Comparison of ENCODE assay signal across 8 cellular contexts in the genomic region with DNA sequence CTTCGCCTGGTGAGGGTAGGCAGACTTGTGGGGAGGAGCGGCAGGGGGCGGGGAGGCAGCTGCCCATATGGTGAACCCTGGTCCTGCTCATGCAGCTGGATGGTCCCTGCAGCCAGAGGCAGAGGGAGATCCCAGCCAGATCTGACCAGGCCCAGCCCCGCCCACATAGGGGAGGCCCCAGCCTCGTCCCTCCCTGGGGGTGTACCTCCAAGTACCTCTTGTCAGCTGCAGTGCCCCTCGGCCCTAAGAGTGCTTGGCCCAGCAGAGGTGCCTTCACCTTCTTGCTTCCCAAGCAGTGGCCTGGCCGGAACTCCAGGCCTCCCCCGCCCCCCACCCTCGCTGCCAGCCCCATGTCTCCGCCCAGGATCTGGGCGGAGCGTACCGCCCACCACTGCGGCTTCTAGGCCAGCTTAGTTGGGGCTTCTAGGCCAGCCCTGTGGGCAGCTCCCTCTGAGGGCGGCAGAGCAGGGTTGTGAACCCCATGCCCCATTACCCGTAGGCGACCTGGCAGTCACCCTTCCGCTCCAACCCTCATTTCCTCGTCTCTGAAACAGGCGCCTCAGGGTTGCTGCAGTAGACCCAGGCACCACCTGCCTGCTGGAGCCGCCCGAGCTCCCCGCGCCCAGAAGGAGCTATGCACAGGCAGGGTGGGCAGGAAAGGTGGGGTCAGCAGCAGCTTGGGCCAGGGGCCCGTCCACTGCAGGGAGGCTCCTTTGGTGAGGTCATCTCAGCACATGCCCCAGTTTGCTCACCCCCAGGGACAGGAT. TPM values are rescaled to one million over a fixed set of nuclear protein-coding genes. Genes with fewer than 3 reads are reported as not detected.
A peak's percentile ranks its signal among the peaks of the same experiment; 100 is the strongest.
DNase-seq lines count a peak whose midpoint lies in the region; ATAC-seq and TF ChIP-seq lines count a peak whose summit lies in the region.

A gene with protein sequence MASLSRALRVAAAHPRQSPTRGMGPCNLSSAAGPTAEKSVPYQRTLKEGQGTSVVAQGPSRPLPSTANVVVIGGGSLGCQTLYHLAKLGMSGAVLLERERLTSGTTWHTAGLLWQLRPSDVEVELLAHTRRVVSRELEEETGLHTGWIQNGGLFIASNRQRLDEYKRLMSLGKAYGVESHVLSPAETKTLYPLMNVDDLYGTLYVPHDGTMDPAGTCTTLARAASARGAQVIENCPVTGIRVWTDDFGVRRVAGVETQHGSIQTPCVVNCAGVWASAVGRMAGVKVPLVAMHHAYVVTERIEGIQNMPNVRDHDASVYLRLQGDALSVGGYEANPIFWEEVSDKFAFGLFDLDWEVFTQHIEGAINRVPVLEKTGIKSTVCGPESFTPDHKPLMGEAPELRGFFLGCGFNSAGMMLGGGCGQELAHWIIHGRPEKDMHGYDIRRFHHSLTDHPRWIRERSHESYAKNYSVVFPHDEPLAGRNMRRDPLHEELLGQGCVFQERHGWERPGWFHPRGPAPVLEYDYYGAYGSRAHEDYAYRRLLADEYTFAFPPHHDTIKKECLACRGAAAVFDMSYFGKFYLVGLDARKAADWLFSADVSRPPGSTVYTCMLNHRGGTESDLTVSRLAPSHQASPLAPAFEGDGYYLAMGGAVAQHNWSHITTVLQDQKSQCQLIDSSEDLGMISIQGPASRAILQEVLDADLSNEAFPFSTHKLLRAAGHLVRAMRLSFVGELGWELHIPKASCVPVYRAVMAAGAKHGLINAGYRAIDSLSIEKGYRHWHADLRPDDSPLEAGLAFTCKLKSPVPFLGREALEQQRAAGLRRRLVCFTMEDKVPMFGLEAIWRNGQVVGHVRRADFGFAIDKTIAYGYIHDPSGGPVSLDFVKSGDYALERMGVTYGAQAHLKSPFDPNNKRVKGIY (minus strand): TSS at position 314 of the 767 bp plus-strand sequence. CDS start 4,179 bp downstream, outside the sequence.

- peak; percentile 29 to 36 for ATAC-seq in CD4-positive, CD25-positive, alpha-beta regulatory T cell (ENCODE audit: low read depth in 2 of 2)
- ATAC-seq in HG02885 (IDR thresholded peaks at IDR 0.05; ENCODE audit: poor library complexity, unreplicated experiment): peak; percentile 42
- peak; percentile 53 to 78 (median 66) for ATAC-seq in T-cell (replicated peaks in 1 of 4)
- peak; percentile 77 for ATAC-seq in left lung
- no peak for ATAC-seq in GM21619 (IDR thresholded peaks at IDR 0.05; ENCODE audit: unreplicated experiment)
- ATAC-seq in GM18505 (IDR thresholded peaks at IDR 0.05; ENCODE audit: unreplicated experiment): no peak

- POLR2A ChIA-PET in T-cell (lab: Charles Lee): no interaction called here

- H3K4me3 Mint-ChIP-seq in CD4-positive, CD25-positive, alpha-beta regulatory T cell: peak within 1 kb of the TSS; percentile 22 to 68 (median 52)
- peak within 1 kb of the TSS; percentile 28 to 61 (median 49) for H3K4me3 Mint-ChIP-seq in T-cell

- TF ChIP-seq CTCF in left lung (IDR thresholded peaks at IDR 0.05): no peak

- H3K9me3 ChIP-seq in CD4-positive, CD25-positive, alpha-beta regulatory T cell (ENCODE audit: control insufficient read depth in 2 of 2, low read length in 2 of 2): no peaks in the 10 kb centered on the region
- no peaks in the 10 kb centered on the region for H3K9me3 ChIP-seq in left lung

- H3K9me3 Mint-ChIP-seq in CD4-positive, CD25-positive, alpha-beta regulatory T cell: no peaks in the 10 kb centered on the region
- H3K9me3 Mint-ChIP-seq in T-cell: no peaks in the 10 kb centered on the region

- H3K27ac Mint-ChIP-seq in CD4-positive, CD25-positive, alpha-beta regulatory T cell: peak within 1 kb of the TSS in 1 of 3 donors; percentile 36
- peak within 1 kb of the TSS in 1 of 2 donors; percentile 36 for H3K27ac Mint-ChIP-seq in T-cell

- peak within 1 kb of the TSS; percentile 5 for H3K27ac ChIP-seq in CD4-positive, CD25-positive, alpha-beta regulatory T cell (ENCODE audit: insufficient read depth, low read length, poor library complexity, severe bottlenecking)
- no peak within 1 kb of the TSS for H3K27ac ChIP-seq in left lung

- CTCF ChIA-PET in T-cell (lab: Charles Lee): no interaction called here

- intact Hi-C loops in left lung (cut with DNase I): no loop called here

- no peaks in the 10 kb centered on the region for H3K27me3 ChIP-seq in CD4-positive, CD25-positive, alpha-beta regulatory T cell (ENCODE audit: control insufficient read depth, insufficient read depth, low read length)
- peaks cover 0 to 8% of the 10 kb centered on the region in 2 donors for H3K27me3 ChIP-seq in left lung

- peaks cover 6% of the 10 kb centered on the region for H3K27me3 Mint-ChIP-seq in CD4-positive, CD25-positive, alpha-beta regulatory T cell
- peaks cover 0 to 3% of the 10 kb centered on the region in 2 donors for H3K27me3 Mint-ChIP-seq in T-cell

- H3K36me3 ChIP-seq in CD4-positive, CD25-positive, alpha-beta regulatory T cell (ENCODE audit: control insufficient read depth, insufficient read depth, low read length): no peaks in the 10 kb centered on the region
- no peaks in the 10 kb centered on the region for H3K36me3 ChIP-seq in left lung

- peaks cover 0 to 10% (median 3%) of the 10 kb centered on the region in 4 donors for H3K4me1 Mint-ChIP-seq in CD4-positive, CD25-positive, alpha-beta regulatory T cell
- peaks cover 0 to 11% (median 9%) of the 10 kb centered on the region in 3 donors for H3K4me1 Mint-ChIP-seq in T-cell

- DNase-seq in CD4-positive, CD25-positive, alpha-beta regulatory T cell: peak; percentile 10 to 42 (median 23)
- DNase-seq in T-cell (peak in 19 of 34 experiments; percentile 13 to 51 (median 23)), cerebellar cortex (ENCODE audit: low spot score) (peak; percentile 36), left lung (peak; percentile 56 to 87)
- peak; percentile 30 to 44 for DNase-seq in stimulated activated CD4-positive, alpha-beta T cell treated with anti-CD3 and anti-CD28 coated beads, Interleukin-4, amount 100 ng/mL, for 4 hours

- H3K36me3 Mint-ChIP-seq in CD4-positive, CD25-positive, alpha-beta regulatory T cell: no peaks in the 10 kb centered on the region
- H3K36me3 Mint-ChIP-seq in T-cell: no peaks in the 10 kb centered on the region

- no peak for TF ChIP-seq POLR2A in GM18505 (IDR thresholded peaks at IDR 0.05; ENCODE audit: borderline replicate concordance, extremely low read depth, insufficient read depth, insufficient read length)

- H3K4me3 ChIP-seq in CD4-positive, CD25-positive, alpha-beta regulatory T cell (ENCODE audit: low read depth, low read length): no peak within 1 kb of the TSS
- peak within 1 kb of the TSS; percentile 21 to 42 for H3K4me3 ChIP-seq in left lung

- H3K4me1 ChIP-seq in CD4-positive, CD25-positive, alpha-beta regulatory T cell (ENCODE audit: control insufficient read depth, insufficient read depth, low read length, poor library complexity, severe bottlenecking): peaks cover 14% of the 10 kb centered on the region
- peaks cover 0 to 13% of the 10 kb centered on the region in 2 donors for H3K4me1 ChIP-seq in left lung

RNA-seq across cellular contexts. Expression of the gene that starts here (rescaled TPM):
- total RNA-seq in CD4-positive, CD25-positive, alpha-beta regulatory T cell: 15.6 TPM
- 1 to 10 TPM; 5.8 to 9.7 (median 8.2) TPM for polyA plus RNA-seq in CD4-positive, CD25-positive, alpha-beta regulatory T cell
- total RNA-seq in T-cell (10 to 100 TPM in 4 of 5 donors, 1 to 10 TPM in 1; 8.8 to 34.4 (median 23.8) TPM), left lung (1 to 10 TPM; 3.9 to 5.9 TPM)

Comparison
In these comparisons a context has a peak if more than half of its experiments do, and no peak if none do; other contexts are left out.
1. ATAC-seq: peak in CD4-positive, CD25-positive, alpha-beta regulatory T cell (2 of 2), HG02885 (single experiment), T-cell (4 of 4) and left lung (single experiment); none in GM21619 (single experiment) and GM18505 (single experiment).
2. Peak in every context shown above with its lines, with median percentiles within 50 percentile points of each other: DNase-seq.